ENCODE assay signal across 8 cellular contexts in genomic region chr1:46613661-46614603, GRCh38. TPM values are rescaled to one million over a fixed set of nuclear protein-coding genes. Genes with fewer than 3 reads are reported as not detected.
DNase-seq lines count a peak whose midpoint lies in the region; ATAC-seq and TF ChIP-seq lines count a peak whose summit lies in the region.

No MANE protein-coding gene starts in this region.

- H2AFZ ChIP-seq in OCI-LY7 (ENCODE audit: low read length) = no peak overlapping the region

- DNase-seq in GM06990 (ENCODE audit: extremely low read depth, insufficient read length) (peak; percentile 49), OCI-LY7 (ENCODE audit: low spot score) (peak; percentile 24), astrocyte of the cerebellum (ENCODE audit: low read depth) (peak; percentile 13), right cardiac atrium (peak; percentile 96 to 99 (median 97)), sciatic nerve (ENCODE audit: low spot score) (peak; percentile 92), NCI-H748 (lab: John Stamatoyannopoulos, UW; ENCODE audit: unreplicated experiment) (no peak), progenitor cell of endocrine pancreas (ENCODE audit: low spot score, unreplicated experiment) (no peak)

- H3K27ac Mint-ChIP-seq in progenitor cell of endocrine pancreas = no peak overlapping the region

- H3K79me2 ChIP-seq in OCI-LY7 (ENCODE audit: insufficient read depth, low read depth, low read length) = no peaks in the 10 kb centered on the region

- POLR2A ChIA-PET in OCI-LY7 (lab: Charles Lee) = interaction anchor here (8.5 kb wide), 1 partner anchor 10 kb away, joined by 62 read pairs; the partner anchor contains the start of gene MKNK1

- H3K4me1 ChIP-seq in OCI-LY7 (ENCODE audit: insufficient read depth, low read length, poor library complexity, severe bottlenecking) (peaks cover 17% of the 10 kb centered on the region), right cardiac atrium (ENCODE audit: control insufficient read depth, insufficient read depth, low read length) (peaks cover 16% of the 10 kb centered on the region)

- no peaks in the 10 kb centered on the region for H3K27me3 ChIP-seq in GM06990 (replicated peaks; ENCODE audit: control insufficient read depth, insufficient read depth, low read length)
- H3K27me3 ChIP-seq in right cardiac atrium (ENCODE audit: control insufficient read depth, insufficient read depth) = no peaks in the 10 kb centered on the region

- ATAC-seq in HG02852 (IDR thresholded peaks at IDR 0.05; ENCODE audit: unreplicated experiment) (peak; percentile 46), right cardiac atrium (peak; percentile 77 to 78), sciatic nerve (peak; percentile 84)

- no peak overlapping the region for H3K4me2 ChIP-seq in OCI-LY7 (ENCODE audit: low read length)

- H4K20me1 ChIP-seq in OCI-LY7 (ENCODE audit: insufficient read depth, low read length) = no peaks in the 10 kb centered on the region

- peaks cover 20% of the 10 kb centered on the region for H3K4me1 Mint-ChIP-seq in progenitor cell of endocrine pancreas (ENCODE audit: low read depth)

- H3K4me3 ChIP-seq in GM06990 (replicated peaks; ENCODE audit: low read depth, low read length) (no peak overlapping the region; the same call in 1 of the 2 replicates), OCI-LY7 (ENCODE audit: low read depth, low read length, poor library complexity, severe bottlenecking) (no peak overlapping the region), astrocyte of the cerebellum (ENCODE audit: low read depth, low read length) (no peak overlapping the region), right cardiac atrium (ENCODE audit: low read length) (peak overlapping the region; percentile 30)

- TF ChIP-seq CTCF in GM06990 (IDR thresholded peaks at IDR 0.05; ENCODE audit: insufficient read depth, low read length, poor library complexity, severe bottlenecking) (no peak), OCI-LY7 (conservative IDR thresholded peaks at IDR 0.05; ENCODE audit: low read length) (no peak), astrocyte of the cerebellum (IDR thresholded peaks at IDR 0.05; ENCODE audit: low read depth, low read length, missing control alignments) (no peak), progenitor cell of endocrine pancreas (IDR thresholded peaks at IDR 0.05; ENCODE audit: unreplicated experiment) (no peak)

- H3K9me3 ChIP-seq in OCI-LY7 (ENCODE audit: low read length) (no peaks in the 10 kb centered on the region), right cardiac atrium (ENCODE audit: control insufficient read depth, low read length) (no peaks in the 10 kb centered on the region)

- WGBS in right cardiac atrium = 4% methylated on average over 16 of the region's 16 CpGs

- peaks cover 13% of the 10 kb centered on the region for H3K27me3 Mint-ChIP-seq in progenitor cell of endocrine pancreas

- in situ Hi-C loops in astrocyte of the cerebellum (cut with HindIII; ENCODE audit: low sequenced_read_pairs) = no loop called here

- no peak overlapping the region for H3K4me3 Mint-ChIP-seq in progenitor cell of endocrine pancreas (ENCODE audit: low read depth)

- no TSS peak for BruUV-seq in OCI-LY7 (replicated peaks; lab: Mats Ljungman, UMichigan)

- H3K36me3 ChIP-seq in GM06990 (ENCODE audit: control insufficient read depth, insufficient read depth, low read length) = peaks cover 5% of the 10 kb centered on the region
- H3K36me3 ChIP-seq in OCI-LY7 (ENCODE audit: insufficient read depth, low read length) = no peaks in the 10 kb centered on the region

- peaks cover 7% of the 10 kb centered on the region for H3K36me3 Mint-ChIP-seq in progenitor cell of endocrine pancreas (ENCODE audit: insufficient read depth)

- CTCF ChIA-PET in OCI-LY7 (lab: Charles Lee; ENCODE audit: unreplicated experiment) = interaction anchor here (1.5 kb wide), 1 partner anchor 10 kb away, joined by 4 read pairs; the partner anchor contains the start of gene MKNK1

- H3K9me2 ChIP-seq in OCI-LY7 (ENCODE audit: insufficient read depth, low read length) = no peaks in the 10 kb centered on the region

- H3K27ac ChIP-seq in OCI-LY7 (ENCODE audit: low read depth, low read length, poor library complexity, severe bottlenecking) (no peak overlapping the region), right cardiac atrium (ENCODE audit: low read length) (peak overlapping the region; percentile 76)

- H3K9me3 Mint-ChIP-seq in progenitor cell of endocrine pancreas (ENCODE audit: low read depth) = no peaks in the 10 kb centered on the region

- intact Hi-C loops in OCI-LY7 (cut with micrococcal nuclease; ENCODE audit: unreplicated experiment) (no loop called here), right cardiac atrium (cut with DNase I) (no loop called here), sciatic nerve (cut with DNase I) (no loop called here)

RNA-seq across cellular contexts. Expression of gene MOB3C, which starts 2.7 kb away (rescaled TPM):
- 2.0 and 2.7 TPM in 2 replicates for total RNA-seq in OCI-LY7 (2014; rRNA removed; shearing (Covaris generic))
- total RNA-seq in OCI-LY7 (2022) (3.8 and 3.9 TPM in 2 replicates), right cardiac atrium (10 to 100 TPM; 14.1 to 20.9 (median 16.5) TPM), sciatic nerve (25.8 TPM), progenitor cell of endocrine pancreas (5.5 and 5.6 TPM in 2 replicates)
- 10.3 TPM for polyA plus RNA-seq in right cardiac atrium

RNA-seq across cellular contexts. Expression of gene MKNK1, which starts 9.9 kb away (rescaled TPM):
- total RNA-seq in OCI-LY7 (2014; rRNA removed; shearing (Covaris generic)) = 11.5 and 18.8 TPM in 2 replicates
- total RNA-seq in OCI-LY7 (2022) = 22.1 and 24.0 TPM in 2 replicates
- total RNA-seq in right cardiac atrium = 10 to 100 TPM; 40.2 to 46.9 (median 43.4) TPM
- 27.8 TPM for polyA plus RNA-seq in right cardiac atrium
- total RNA-seq in sciatic nerve = 72.6 TPM
- 29.3 and 31.9 TPM in 2 replicates for total RNA-seq in progenitor cell of endocrine pancreas

RNA-seq across cellular contexts. Expression of gene ATPAF1, which starts 54.2 kb away (rescaled TPM):
- 37.1 and 38.3 TPM in 2 replicates for total RNA-seq in OCI-LY7 (2014; rRNA removed; shearing (Covaris generic))
- 32.3 and 33.3 TPM in 2 replicates for total RNA-seq in OCI-LY7 (2022)
- total RNA-seq in right cardiac atrium = 100 to 1,000 TPM; 144 to 181 (median 166) TPM
- polyA plus RNA-seq in right cardiac atrium = 218 TPM
- total RNA-seq in sciatic nerve = 24.0 TPM
- total RNA-seq in progenitor cell of endocrine pancreas = 52.7 and 53.9 TPM in 2 replicates

RNA-seq across cellular contexts. Expression of gene TEX38, which starts 57.7 kb away (rescaled TPM):
- not detected in 2 replicates for total RNA-seq in OCI-LY7 (2014; rRNA removed; shearing (Covaris generic))
- total RNA-seq in OCI-LY7 (2022) (not detected in 2 replicates), right cardiac atrium (not detected), sciatic nerve (not detected), progenitor cell of endocrine pancreas (0.31 and 0.38 TPM in 2 replicates)
- polyA plus RNA-seq in right cardiac atrium = 0.14 TPM

Comparison
In these comparisons a context has a peak if more than half of its experiments do, and no peak if none do; other contexts are left out.
1. DNase-seq: peak in GM06990 (single experiment), OCI-LY7 (single experiment), astrocyte of the cerebellum (single experiment), right cardiac atrium (3 of 3) and sciatic nerve (single experiment); none in NCI-H748 (single experiment) and progenitor cell of endocrine pancreas (single experiment).
2. Peak in every context shown above with its lines, with median percentiles within 50 percentile points of each other: ATAC-seq.